2 cellular contexts compared by ENCODE assay signal in the genomic region with DNA sequence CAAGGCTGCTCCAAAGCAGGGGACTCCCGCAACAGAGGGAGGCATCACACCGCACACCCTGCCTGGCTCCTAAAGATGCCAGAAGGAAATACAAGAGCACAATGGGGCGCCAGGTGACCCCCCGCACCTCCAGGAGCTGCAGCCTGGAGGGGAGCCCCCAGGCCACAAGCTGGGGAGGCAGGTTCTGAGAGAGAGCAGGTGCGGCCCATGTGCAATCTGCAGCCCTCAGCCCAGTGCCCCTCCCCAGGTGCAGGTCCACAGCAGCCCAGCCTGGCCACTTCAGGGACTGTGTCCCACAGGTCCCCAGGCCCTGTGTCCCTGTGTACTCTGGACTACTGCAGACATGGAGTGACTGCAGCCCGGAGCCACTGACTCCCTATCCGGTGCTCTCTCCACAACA.
TF ChIP-seq lines count a peak whose summit lies in the region.

No MANE protein-coding gene starts in this region.

TF ChIP-seq in A549, 52 proteins besides CTCF, POLR2A, EP300 and RAD21:
- no peak for TF ChIP-seq HOXB5 (CRISPR knock-in tag; IDR thresholded peaks at IDR 0.05)
- TF ChIP-seq HEYL (CRISPR knock-in tag; IDR thresholded peaks at IDR 0.05) = no peak
- no peak for TF ChIP-seq BHLHE40 (IDR thresholded peaks at IDR 0.05; ENCODE audit: low read depth, low read length)
- TF ChIP-seq, protein P1, sequence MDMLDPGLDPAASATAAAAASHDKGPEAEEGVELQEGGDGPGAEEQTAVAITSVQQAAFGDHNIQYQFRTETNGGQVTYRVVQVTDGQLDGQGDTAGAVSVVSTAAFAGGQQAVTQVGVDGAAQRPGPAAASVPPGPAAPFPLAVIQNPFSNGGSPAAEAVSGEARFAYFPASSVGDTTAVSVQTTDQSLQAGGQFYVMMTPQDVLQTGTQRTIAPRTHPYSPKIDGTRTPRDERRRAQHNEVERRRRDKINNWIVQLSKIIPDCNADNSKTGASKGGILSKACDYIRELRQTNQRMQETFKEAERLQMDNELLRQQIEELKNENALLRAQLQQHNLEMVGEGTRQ (IDR thresholded peaks at IDR 0.05) = no peak
- no peak for TF ChIP-seq ESRRA (IDR thresholded peaks at IDR 0.05; ENCODE audit: borderline replicate concordance, low read length)
- TF ChIP-seq SMC3 (IDR thresholded peaks at IDR 0.05) = no peak
- TF ChIP-seq EHF (CRISPR knock-in tag; IDR thresholded peaks at IDR 0.05) = no peak
- TF ChIP-seq FOXS1 (CRISPR knock-in tag; IDR thresholded peaks at IDR 0.05) = no peak
- TF ChIP-seq CHD4 (IDR thresholded peaks at IDR 0.05; ENCODE audit: borderline replicate concordance) = no peak
- TF ChIP-seq CEBPB (IDR thresholded peaks at IDR 0.05) = no peak
- TF ChIP-seq CHD2 (IDR thresholded peaks at IDR 0.05; ENCODE audit: low read length, partially characterized antibody) = no peak
- TF ChIP-seq, protein P2, sequence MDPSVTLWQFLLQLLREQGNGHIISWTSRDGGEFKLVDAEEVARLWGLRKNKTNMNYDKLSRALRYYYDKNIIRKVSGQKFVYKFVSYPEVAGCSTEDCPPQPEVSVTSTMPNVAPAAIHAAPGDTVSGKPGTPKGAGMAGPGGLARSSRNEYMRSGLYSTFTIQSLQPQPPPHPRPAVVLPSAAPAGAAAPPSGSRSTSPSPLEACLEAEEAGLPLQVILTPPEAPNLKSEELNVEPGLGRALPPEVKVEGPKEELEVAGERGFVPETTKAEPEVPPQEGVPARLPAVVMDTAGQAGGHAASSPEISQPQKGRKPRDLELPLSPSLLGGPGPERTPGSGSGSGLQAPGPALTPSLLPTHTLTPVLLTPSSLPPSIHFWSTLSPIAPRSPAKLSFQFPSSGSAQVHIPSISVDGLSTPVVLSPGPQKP (IDR thresholded peaks at IDR 0.05; ENCODE audit: low read depth, low read length) = no peak
- no peak for TF ChIP-seq NPAS2 (CRISPR knock-in tag; IDR thresholded peaks at IDR 0.05; ENCODE audit: borderline replicate concordance)
- no peak for TF ChIP-seq FOSL2 (IDR thresholded peaks at IDR 0.05)
- TF ChIP-seq FOSL2 (CRISPR knock-in tag; IDR thresholded peaks at IDR 0.05) = no peak
- no peak for TF ChIP-seq JUN (IDR thresholded peaks at IDR 0.05)
- no peak for TF ChIP-seq RARB (CRISPR knock-in tag; IDR thresholded peaks at IDR 0.05)
- TF ChIP-seq ZC3H11A (IDR thresholded peaks at IDR 0.05) = no peak
- TF ChIP-seq, protein P3, sequence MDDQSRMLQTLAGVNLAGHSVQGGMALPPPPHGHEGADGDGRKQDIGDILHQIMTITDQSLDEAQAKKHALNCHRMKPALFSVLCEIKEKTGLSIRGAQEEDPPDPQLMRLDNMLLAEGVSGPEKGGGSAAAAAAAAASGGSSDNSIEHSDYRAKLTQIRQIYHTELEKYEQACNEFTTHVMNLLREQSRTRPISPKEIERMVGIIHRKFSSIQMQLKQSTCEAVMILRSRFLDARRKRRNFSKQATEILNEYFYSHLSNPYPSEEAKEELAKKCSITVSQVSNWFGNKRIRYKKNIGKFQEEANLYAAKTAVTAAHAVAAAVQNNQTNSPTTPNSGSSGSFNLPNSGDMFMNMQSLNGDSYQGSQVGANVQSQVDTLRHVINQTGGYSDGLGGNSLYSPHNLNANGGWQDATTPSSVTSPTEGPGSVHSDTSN (IDR thresholded peaks at IDR 0.05) = no peak
- TF ChIP-seq NFE2L2 (conservative IDR thresholded peaks at IDR 0.05; ENCODE audit: low read length) = no peak
- no peak for TF ChIP-seq TP53 (CRISPR knock-in tag; IDR thresholded peaks at IDR 0.05)
TF ChIP-seq in A549: peak in this region for 0.

TF ChIP-seq in H1, 55 proteins besides CTCF, POLR2A, EP300 and RAD21:
- no peak for TF ChIP-seq SRF (IDR thresholded peaks at IDR 0.05; ENCODE audit: low read depth, low read length)
- TF ChIP-seq SP1 (IDR thresholded peaks at IDR 0.05; ENCODE audit: low read depth, low read length) = no peak
- TF ChIP-seq CTBP2 (IDR thresholded peaks at IDR 0.05; ENCODE audit: borderline replicate concordance, insufficient read depth, insufficient read length, low read length) = no peak
- TF ChIP-seq HDAC2 (IDR thresholded peaks at IDR 0.05; ENCODE audit: borderline replicate concordance in 1 of 2, low read depth in 2 of 2, low read length in 2 of 2) = no peak
- no peak for TF ChIP-seq RFX5 (IDR thresholded peaks at IDR 0.05; ENCODE audit: borderline replicate concordance, low read depth, low read length)
- no peak for TF ChIP-seq BACH1 (IDR thresholded peaks at IDR 0.05; ENCODE audit: low read length)
- TF ChIP-seq SP2 (IDR thresholded peaks at IDR 0.05; ENCODE audit: low read length) = no peak
- no peak for TF ChIP-seq KDM1A (IDR thresholded peaks at IDR 0.05; ENCODE audit: borderline replicate concordance, low read length)
- TF ChIP-seq TEAD4 (IDR thresholded peaks at IDR 0.05; ENCODE audit: low read depth, low read length) = no peak
- no peak for TF ChIP-seq TBP (IDR thresholded peaks at IDR 0.05; ENCODE audit: low read depth, low read length)
